Comparison of ENCODE assay signal across 8 cellular contexts in the genomic region with DNA sequence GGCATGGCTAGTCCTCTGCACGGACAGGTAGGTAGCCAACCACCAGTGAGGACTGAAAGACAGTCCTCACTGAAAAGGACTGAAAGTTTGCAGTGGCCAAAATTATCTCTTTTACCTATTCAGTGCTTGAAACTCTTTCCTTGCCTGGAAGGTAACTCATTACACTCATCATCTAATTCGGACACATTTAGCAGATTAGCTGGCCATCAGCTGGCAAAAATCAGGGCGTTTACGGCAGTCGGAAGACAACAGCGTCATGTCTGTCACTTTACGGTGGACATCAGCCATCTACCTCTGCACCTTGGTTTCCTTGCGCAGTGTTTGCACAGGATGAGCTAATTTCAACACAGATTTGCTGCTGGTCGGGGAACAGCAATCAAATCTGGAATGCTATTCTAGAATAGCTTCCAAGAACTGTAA. TPM values are rescaled to one million over a fixed set of nuclear protein-coding genes. Genes with fewer than 3 reads are reported as not detected.
DNase-seq lines count a peak whose midpoint lies in the region; ATAC-seq, FAIRE-seq and TF ChIP-seq lines count a peak whose summit lies in the region.

No MANE protein-coding gene starts in this region.

- intact Hi-C loops in pancreas (cut with DNase I) = no loop called here

- H3K4me2 ChIP-seq in BLaER1 = peak overlapping the region; percentile 96

- TF ChIP-seq CTCF in pancreas (IDR thresholded peaks at IDR 0.05) = no peak

- WGBS in pancreas, 2 donors = 0 to 1% methylated on average over 9 of the region's 9 CpGs

- peak; percentile 16 for ATAC-seq in GM18520 (IDR thresholded peaks at IDR 0.05; ENCODE audit: unreplicated experiment)
- ATAC-seq in HG03025 (IDR thresholded peaks at IDR 0.05; ENCODE audit: low FRiP score, unreplicated experiment) = peak; percentile 22
- ATAC-seq in pancreas = peak; percentile 40 to 71 (median 65)
- no peak for ATAC-seq in HG03196 (IDR thresholded peaks at IDR 0.05; ENCODE audit: unreplicated experiment)

- H3K27me3 ChIP-seq in BLaER1 (no peaks in the 10 kb centered on the region), pancreas (no peaks in the 10 kb centered on the region)

- H3K36me3 ChIP-seq in BLaER1 (0 out of 2 replicates have a peak, but pooled peaks cover under 1% of the 10 kb centered on the region), pancreas (no peaks in the 10 kb centered on the region)

- peaks cover 21% of the 10 kb centered on the region for H4K20me1 ChIP-seq in BLaER1

- H3K9me3 ChIP-seq in BLaER1 (no peaks in the 10 kb centered on the region), pancreas (no peaks in the 10 kb centered on the region)

- peak overlapping the region; percentile 96 for H3K9ac ChIP-seq in BLaER1

- DNase-seq in NCI-H2227 treated with DMSO at 0.1 percent for 48 hours (lab: John Stamatoyannopoulos, UW) (peak; percentile 27), glomerular visceral epithelial cell (ENCODE audit: extremely low spot score) (peak; percentile 46), pancreas (peak in 3 of 6 donors; percentile 30 to 56 (median 55))
- peak; percentile 24 for DNase-seq in activated T-helper 9 cell treated with anti-CD3 and anti-CD28 coated beads, Interleukin-2, amount 50 U/mL, for 16 hours (ENCODE audit: low read depth)

- no peak for FAIRE-seq in pancreas (lab: Jason Lieb, UNC)

- H3K27ac ChIP-seq in BLaER1 (peak overlapping the region; percentile 91), pancreas (peak overlapping the region; percentile 93 to 98 (median 97))

- H3K4me1 ChIP-seq in BLaER1 (peaks cover 21% of the 10 kb centered on the region), pancreas (peaks cover 0 to 10% (median 6%) of the 10 kb centered on the region in 3 donors)

- peak overlapping the region; percentile 98 for H3K4me3 ChIP-seq in BLaER1
- peak overlapping the region; percentile 66 to 99 (median 80) for H3K4me3 ChIP-seq in pancreas

RNA-seq across cellular contexts. Expression of gene ANXA7, which starts 0.7 kb away (rescaled TPM):
- 10 to 100 TPM; 31.0 to 59.5 (median 45.4) TPM for total RNA-seq in pancreas
- polyA plus RNA-seq in pancreas = 10 to 100 TPM; 21.6 to 58.5 TPM

RNA-seq across cellular contexts. Expression of gene MSS51, which starts 20.2 kb away (rescaled TPM):
- 1 to 10 TPM in 3 of 6 donors, under 1 TPM in 3; 0.28 to 1.3 (median 1.0) TPM for total RNA-seq in pancreas
- polyA plus RNA-seq in pancreas = 1 to 10 TPM; 2.0 to 2.6 TPM

RNA-seq across cellular contexts. Expression of gene CFAP70, which starts 54.5 kb away (rescaled TPM):
- total RNA-seq in pancreas = 1 to 10 TPM; 1.3 to 4.9 (median 2.9) TPM
- 10 to 100 TPM in 1 of 2 donors, 1 to 10 TPM in 1; 10.0 to 28.8 TPM for polyA plus RNA-seq in pancreas
